In the genomic region with DNA sequence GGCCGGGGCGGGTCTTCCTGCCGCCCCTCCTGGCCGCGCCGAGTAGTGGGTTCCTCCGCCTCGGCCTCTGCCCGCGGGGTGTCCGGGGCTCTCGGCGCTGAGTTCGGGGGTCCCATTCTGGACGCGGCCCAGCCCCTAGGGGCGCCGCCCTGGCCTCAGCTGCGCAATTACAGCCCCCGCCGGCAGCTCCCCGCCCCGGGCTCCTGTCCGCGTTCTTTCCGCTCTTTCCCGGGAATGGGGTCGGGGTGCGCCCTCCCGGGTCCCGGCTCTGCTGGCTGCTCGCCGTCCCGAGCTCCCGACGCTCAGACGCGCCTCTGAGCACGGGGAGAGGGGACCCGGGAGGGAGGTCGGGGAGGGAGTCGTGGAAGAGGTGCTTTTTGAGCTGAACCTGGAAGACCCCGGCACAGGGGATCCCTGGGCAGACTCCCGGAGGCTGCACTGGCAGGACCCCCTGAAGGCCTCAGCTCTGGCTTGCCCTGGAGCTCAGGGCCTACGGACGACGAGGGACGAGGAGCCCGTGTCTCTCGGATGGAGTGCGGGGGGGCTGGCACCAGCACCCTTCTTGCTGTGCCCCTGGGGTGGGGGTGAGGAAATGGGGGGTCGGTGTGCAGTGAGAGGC, we compare ENCODE assay signal across 8 cellular contexts. TPM values are rescaled to one million over a fixed set of nuclear protein-coding genes. Genes with fewer than 3 reads are reported as not detected.
DNase-seq lines count a peak whose midpoint lies in the region; ATAC-seq and TF ChIP-seq lines count a peak whose summit lies in the region.

No MANE protein-coding gene starts in this region.

- H3K9me3 Mint-ChIP-seq in T-helper 2 cell treated with Interferon-gamma antibody and Interleukin-4, amounts not matched to agents 5 μg/mL and 100 μg/mL, for 36 hours = no peaks in the 10 kb centered on the region

- peak in 3 of 4 donors; percentile 2 to 6 (median 3) for ATAC-seq in psoas muscle
- no peak for ATAC-seq in GM18519 (IDR thresholded peaks at IDR 0.05; ENCODE audit: low FRiP score, unreplicated experiment)
- ATAC-seq in GM19467 (IDR thresholded peaks at IDR 0.05; ENCODE audit: unreplicated experiment) = no peak

- H3K27ac ChIP-seq in esophagus muscularis mucosa (replicated peaks in 1 of 4) (peak overlapping the region; percentile 88 to 94 (median 91)), psoas muscle (peak overlapping the region; percentile 94)

- no peak overlapping the region for H3K27ac Mint-ChIP-seq in T-helper 2 cell treated with Interferon-gamma antibody and Interleukin-4, amounts not matched to agents 5 μg/mL and 100 μg/mL, for 36 hours

- H3K36me3 ChIP-seq in NT2/D1 (ENCODE audit: insufficient read depth, insufficient read length, low read length) (peaks cover 42% of the 10 kb centered on the region), esophagus muscularis mucosa (peaks cover 19 to 42% (median 39%) of the 10 kb centered on the region in 4 donors), psoas muscle (ENCODE audit: insufficient read depth in 1 of 2, low read depth in 1 of 2) (peaks cover 3 to 30% of the 10 kb centered on the region in 2 donors)

- TF ChIP-seq CTCF in esophagus muscularis mucosa (IDR thresholded peaks at IDR 0.05) = no peak
- no peak for TF ChIP-seq CTCF in psoas muscle (IDR thresholded peaks at IDR 0.05)

- peaks cover 52% of the 10 kb centered on the region for H3K4me1 ChIP-seq in NT2/D1 (ENCODE audit: insufficient read depth, insufficient read length)
- H3K4me1 ChIP-seq in esophagus muscularis mucosa = peaks cover 57 to 91% (median 84%) of the 10 kb centered on the region in 4 donors
- peaks cover 41% of the 10 kb centered on the region for H3K4me1 ChIP-seq in psoas muscle

- H3K27me3 ChIP-seq in NT2/D1 (ENCODE audit: insufficient read depth, insufficient read length) = no peaks in the 10 kb centered on the region
- peaks cover 0 to 6% (median 0%) of the 10 kb centered on the region in 4 donors for H3K27me3 ChIP-seq in esophagus muscularis mucosa
- H3K27me3 ChIP-seq in psoas muscle (ENCODE audit: insufficient read depth in 3 of 3, low read length in 2 of 3) = peaks cover 0 to 4% (median 0%) of the 10 kb centered on the region in 3 donors

- H3K9ac ChIP-seq in NT2/D1 (ENCODE audit: insufficient read length, low read depth) = peak overlapping the region; percentile 99

- H3K27me3 Mint-ChIP-seq in T-helper 2 cell treated with Interferon-gamma antibody and Interleukin-4, amounts not matched to agents 5 μg/mL and 100 μg/mL, for 36 hours (ENCODE audit: low read depth) = no peaks in the 10 kb centered on the region

- H3K4me3 ChIP-seq in NT2/D1 (ENCODE audit: insufficient read length, low read depth) (peak overlapping the region; percentile 80), esophagus muscularis mucosa (peak overlapping the region; percentile 80 to 94 (median 90)), psoas muscle (peak overlapping the region; percentile 93)

- no peak for TF ChIP-seq EP300 in esophagus muscularis mucosa (IDR thresholded peaks at IDR 0.05)

- H3K4me3 Mint-ChIP-seq in T-helper 2 cell treated with Interferon-gamma antibody and Interleukin-4, amounts not matched to agents 5 μg/mL and 100 μg/mL, for 36 hours = peak overlapping the region; percentile 73

- H3K9me3 ChIP-seq in NT2/D1 (ENCODE audit: insufficient read depth, low read length) (no peaks in the 10 kb centered on the region), esophagus muscularis mucosa (no peaks in the 10 kb centered on the region), psoas muscle (no peaks in the 10 kb centered on the region)

- no peak for DNase-seq in T-helper 2 cell treated with Interferon-gamma antibody and Interleukin-4, amounts not matched to agents 5 μg/mL and 100 μg/mL, for 36 hours (ENCODE audit: low spot score)
- DNase-seq in T-helper 2 cell = no peak
- no peak for DNase-seq in NT2/D1 (ENCODE audit: low read depth, low spot score)
- DNase-seq in esophagus muscularis mucosa (ENCODE audit: extremely low spot score) = no peak
- DNase-seq in psoas muscle = no peak
- DNase-seq in foreskin melanocyte = no peak

- H3K36me3 Mint-ChIP-seq in T-helper 2 cell treated with Interferon-gamma antibody and Interleukin-4, amounts not matched to agents 5 μg/mL and 100 μg/mL, for 36 hours (ENCODE audit: low read depth) = peaks cover 10% of the 10 kb centered on the region

- no peak for TF ChIP-seq POLR2A in esophagus muscularis mucosa (IDR thresholded peaks at IDR 0.05; ENCODE audit: low read depth)

- peaks cover 10% of the 10 kb centered on the region for H3K4me1 Mint-ChIP-seq in T-helper 2 cell treated with Interferon-gamma antibody and Interleukin-4, amounts not matched to agents 5 μg/mL and 100 μg/mL, for 36 hours (ENCODE audit: low read depth)

- WGBS in esophagus muscularis mucosa = 1% methylated on average over 36 of the region's 52 CpGs
- 1 to 2% (median 2%) methylated on average over 20 to 52 of the region's 52 CpGs for WGBS in psoas muscle, 3 donors

- intact Hi-C loops in esophagus muscularis mucosa (cut with DNase I) (no loop called here), psoas muscle (cut with DNase I) (no loop called here)

RNA-seq across cellular contexts. Expression of a gene that starts 0.5 kb away (rescaled TPM):
- total RNA-seq in esophagus muscularis mucosa = 100 to 1,000 TPM in 3 of 4 donors, 10 to 100 TPM in 1; 81.4 to 156 (median 129) TPM
- total RNA-seq in psoas muscle = 10 to 100 TPM; 13.9 to 22.1 (median 16.8) TPM
- polyA plus RNA-seq in psoas muscle = 10 to 100 TPM; 11.4 to 38.5 (median 25.1) TPM

RNA-seq across cellular contexts. Expression of a gene that starts 0.9 kb away (rescaled TPM):
- total RNA-seq in esophagus muscularis mucosa = 100 to 1,000 TPM in 2 of 4 donors, 10 to 100 TPM in 2; 71.4 to 189 (median 92.3) TPM
- total RNA-seq in psoas muscle = 100 to 1,000 TPM; 113 to 205 (median 156) TPM
- 100 to 1,000 TPM; 114 to 178 (median 176) TPM for polyA plus RNA-seq in psoas muscle

RNA-seq across cellular contexts. Expression of a gene that starts 10.4 kb away (rescaled TPM):
- total RNA-seq in esophagus muscularis mucosa (100 to 1,000 TPM; 219 to 730 (median 352) TPM), psoas muscle (100 to 1,000 TPM; 149 to 175 (median 161) TPM)
- 100 to 1,000 TPM; 158 to 358 (median 224) TPM for polyA plus RNA-seq in psoas muscle

RNA-seq across cellular contexts. Expression of a gene that starts 15.5 kb away (rescaled TPM):
- total RNA-seq in esophagus muscularis mucosa = 1 to 10 TPM; 5.3 to 8.4 (median 7.0) TPM
- 1 to 10 TPM; 2.4 to 8.9 (median 4.1) TPM for total RNA-seq in psoas muscle
- polyA plus RNA-seq in psoas muscle = 1 to 10 TPM; 1.9 to 6.4 (median 2.8) TPM

RNA-seq across cellular contexts. Expression of a gene that starts 24.5 kb away (rescaled TPM):
- total RNA-seq in esophagus muscularis mucosa = 100 to 1,000 TPM in 1 of 4 donors, 10 to 100 TPM in 3; 62.8 to 107 (median 77.6) TPM
- 100 to 1,000 TPM; 125 to 247 (median 175) TPM for total RNA-seq in psoas muscle
- polyA plus RNA-seq in psoas muscle = 10 to 100 TPM; 64.8 to 87.9 (median 83.8) TPM

Comparison
In these comparisons a context has a peak if more than half of its experiments do, and no peak if none do; other contexts are left out.
1. ATAC-seq: peak in psoas muscle (3 of 4); none in GM18519 (single experiment) and GM19467 (single experiment).
2. Peak in every context shown above with its lines, with median percentiles within 50 percentile points of each other: H3K4me3 ChIP-seq.